In genomic region chr10:46558141-46558410, GRCh38 we compare ENCODE assay signal across 2 cellular contexts.
TF ChIP-seq lines count a peak whose summit lies in the region.

No MANE protein-coding gene starts in this region.

TF ChIP-seq in GM23338, 12 proteins besides CTCF, POLR2A, EP300 and RAD21:
- TF ChIP-seq POLR2AphosphoS5 (IDR thresholded peaks at IDR 0.05; ENCODE audit: low read depth): no peak
- TF ChIP-seq REST (IDR thresholded peaks at IDR 0.05; ENCODE audit: unreplicated experiment): no peak
- TF ChIP-seq ZNF462 (CRISPR knock-in tag; IDR thresholded peaks at IDR 0.05): no peak
- TF ChIP-seq JUNB (IDR thresholded peaks at IDR 0.05; ENCODE audit: unreplicated experiment): no peak
- no peak for TF ChIP-seq EZH2 (IDR thresholded peaks at IDR 0.05; ENCODE audit: low read depth, unreplicated experiment)
- TF ChIP-seq, protein P1, sequence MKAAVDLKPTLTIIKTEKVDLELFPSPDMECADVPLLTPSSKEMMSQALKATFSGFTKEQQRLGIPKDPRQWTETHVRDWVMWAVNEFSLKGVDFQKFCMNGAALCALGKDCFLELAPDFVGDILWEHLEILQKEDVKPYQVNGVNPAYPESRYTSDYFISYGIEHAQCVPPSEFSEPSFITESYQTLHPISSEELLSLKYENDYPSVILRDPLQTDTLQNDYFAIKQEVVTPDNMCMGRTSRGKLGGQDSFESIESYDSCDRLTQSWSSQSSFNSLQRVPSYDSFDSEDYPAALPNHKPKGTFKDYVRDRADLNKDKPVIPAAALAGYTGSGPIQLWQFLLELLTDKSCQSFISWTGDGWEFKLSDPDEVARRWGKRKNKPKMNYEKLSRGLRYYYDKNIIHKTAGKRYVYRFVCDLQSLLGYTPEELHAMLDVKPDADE (IDR thresholded peaks at IDR 0.05): no peak
- TF ChIP-seq ZNF331 (CRISPR knock-in tag; IDR thresholded peaks at IDR 0.05; ENCODE audit: low read depth): no peak
- no peak for TF ChIP-seq EZH2phosphoT487 (IDR thresholded peaks at IDR 0.05; ENCODE audit: unreplicated experiment)
- TF ChIP-seq ZNF114 (CRISPR knock-in tag; IDR thresholded peaks at IDR 0.05): no peak
- no peak for TF ChIP-seq NANOG (IDR thresholded peaks at IDR 0.05; ENCODE audit: borderline replicate concordance)
- TF ChIP-seq STAT1 (IDR thresholded peaks at IDR 0.05; ENCODE audit: unreplicated experiment): no peak
- no peak for TF ChIP-seq CREB1 (CRISPR knock-in tag; IDR thresholded peaks at IDR 0.05; ENCODE audit: low read depth)

TF ChIP-seq in K562, 482 proteins besides CTCF, POLR2A, EP300 and RAD21:
- TF ChIP-seq ZNF766 (CRISPR knock-in tag; conservative IDR thresholded peaks at IDR 0.05) (no peak), PRDM10 (IDR thresholded peaks at IDR 0.05; ENCODE audit: partially characterized antibody) (peak; percentile 27), E2F5 (CRISPR knock-in tag; IDR thresholded peaks at IDR 0.05) (no peak)
